Comparison of ENCODE assay signal across 24 cellular contexts in genomic region chr11:94742645-94743044, GRCh38. TPM values are rescaled to one million over a fixed set of nuclear protein-coding genes. Genes with fewer than 3 reads are reported as not detected.
DNase-seq lines count a peak whose midpoint lies in the region; ATAC-seq, FAIRE-seq and TF ChIP-seq lines count a peak whose summit lies in the region.
"Had no signal": no experiment of that assay in that cellular context is flagged by ENCODE, and none has a peak within 500 bp of the region (broad histone marks: within the 10 kb centered on the region; RNA-seq: fewer than 3 reads in every experiment).

No MANE protein-coding gene starts in this region.

- WGBS in gastroesophageal sphincter (ENCODE audit: low coverage in 1 of 2), 2 donors = 88 to 90% methylated on average over 1 of the region's 1 CpG
- WGBS in sigmoid colon, 2 donors = 91 to 92% methylated on average over 1 of the region's 1 CpG
- 89 to 95% (median 92%) methylated on average over 1 of the region's 1 CpG for WGBS in small intestine, 3 donors

- no peaks in the 10 kb centered on the region for H3K9me3 ChIP-seq in PC-9 (ENCODE audit: insufficient read depth, low read depth)
- H3K9me3 ChIP-seq in gastroesophageal sphincter = no peaks in the 10 kb centered on the region
- H3K9me3 ChIP-seq in sigmoid colon = no peaks in the 10 kb centered on the region
- no peaks in the 10 kb centered on the region for H3K9me3 ChIP-seq in small intestine (ENCODE audit: control insufficient read depth, low read depth)
- H3K9me3 ChIP-seq: BLaER1 treated with 17β-estradiol and CSF1 and Interleukin-3, amounts not matched to agents 10 nM and 100 nM had no signal

- TF ChIP-seq CTCF in PC-9 (conservative IDR thresholded peaks at IDR 0.05) = no peak; the same call in 1 of the 2 replicates
- TF ChIP-seq CTCF in brain (conservative IDR thresholded peaks at IDR 0.05) = no peak
- no peak for TF ChIP-seq CTCF in gastroesophageal sphincter (IDR thresholded peaks at IDR 0.05)
- TF ChIP-seq CTCF in sigmoid colon (IDR thresholded peaks at IDR 0.05) = no peak

- H3K4me1 ChIP-seq in PC-9 (replicated peaks; ENCODE audit: insufficient read depth) (peaks cover 85% of the 10 kb centered on the region), gastroesophageal sphincter (peaks cover 3 to 67% (median 7%) of the 10 kb centered on the region in 3 donors), sigmoid colon (peaks cover 0 to 37% (median 29%) of the 10 kb centered on the region in 4 donors), small intestine (ENCODE audit: control insufficient read depth in 2 of 2, insufficient read depth in 1 of 2, low read depth in 1 of 2, low read length in 1 of 2) (peaks cover 0 to 3% of the 10 kb centered on the region in 2 donors)

- H3K27ac ChIP-seq in PC-9 (peak overlapping the region; percentile 22), gastroesophageal sphincter (peak overlapping the region; percentile 14 to 87 (median 86)), sigmoid colon (peak overlapping the region in 3 of 4 donors; percentile 5 to 80 (median 29)), small intestine (ENCODE audit: low read depth in 1 of 2, low read length in 1 of 2) (no peak overlapping the region)
- H3K27ac ChIP-seq: BLaER1 treated with 17β-estradiol and CSF1 and Interleukin-3, amounts not matched to agents 10 nM and 100 nM had no signal

- peaks cover 27% of the 10 kb centered on the region for H3K4me1 Mint-ChIP-seq in brain

- peak overlapping the region; percentile 93; the same call in 1 of the 2 replicates for H3K4me3 ChIP-seq in PC-9
- no peak overlapping the region for H3K4me3 ChIP-seq in gastroesophageal sphincter
- no peak overlapping the region for H3K4me3 ChIP-seq in sigmoid colon
- H3K4me3 ChIP-seq in small intestine (ENCODE audit: low read depth in 1 of 2, low read length in 2 of 2) = no peak overlapping the region
- H3K4me3 ChIP-seq: BLaER1 treated with 17β-estradiol and CSF1 and Interleukin-3, amounts not matched to agents 10 nM and 100 nM had no signal

- CTCF ChIA-PET in PC-9 (lab: Charles Lee) = interaction anchor here (0.5 to 0.9 kb wide), 3 partner anchors 19 to 1004 kb away, joined by 3 read pairs; no protein-coding TSS in a partner anchor

- TF ChIP-seq EP300 in gastroesophageal sphincter (IDR thresholded peaks at IDR 0.05) = no peak
- TF ChIP-seq EP300 in sigmoid colon (IDR thresholded peaks at IDR 0.05) = no peak

- no peak overlapping the region for H2AFZ ChIP-seq in PC-9

- H3K4me2 ChIP-seq in PC-9 = peak overlapping the region; percentile 98
- H3K4me2 ChIP-seq: BLaER1 treated with 17β-estradiol and CSF1 and Interleukin-3, amounts not matched to agents 10 nM and 100 nM had no signal

- peak in 1 of 2 experiments; percentile 72 for DNase-seq in PC-9
- DNase-seq in sigmoid colon = no peak
- DNase-seq in mucosa of gallbladder (ENCODE audit: low spot score) = no peak
- DNase-seq in small intestine = no peak
- DNase-seq in AG20443 (ENCODE audit: low spot score) = no peak
- DNase-seq: AML-193; CD4-positive, alpha-beta memory T cell; COR-L47; DMS53; GOT3; HCEC 1CT; NCI-H1092; NCI-H1417 treated with DMSO at 0.1 percent for 48 hours; NCI-H1694 treated with DMSO at 0.1 percent for 48 hours; NCI-H2081; NCI-H2227 treated with DMSO at 0.1 percent for 48 hours; NCI-H526 treated with DMSO at 0.1 percent for 48 hours had no signal

- no peaks in the 10 kb centered on the region for H4K20me1 ChIP-seq in PC-9 (ENCODE audit: insufficient read depth)

- intact Hi-C loops in PC-9 (cut with micrococcal nuclease; ENCODE audit: unreplicated experiment) (no loop called here), sigmoid colon (cut with DNase I) (loop anchor here (5.0 kb wide), 3 partner anchors 105 to 155 kb away; no protein-coding TSS in a partner anchor)

- H3K36me3 Mint-ChIP-seq in brain = no peaks in the 10 kb centered on the region
- H3K36me3 Mint-ChIP-seq: CD4-positive, alpha-beta memory T cell; IgD-negative memory B cell had no signal

- POLR2A ChIA-PET in PC-9 (lab: Charles Lee; ENCODE audit: unreplicated experiment) = interaction anchor here (0.6 to 0.7 kb wide), 3 partner anchors 35 to 155 kb away, joined by 3 to 5 read pairs (median 4); no protein-coding TSS in a partner anchor

- no peak for TF ChIP-seq POLR2A in gastroesophageal sphincter (IDR thresholded peaks at IDR 0.05)
- TF ChIP-seq POLR2A in sigmoid colon (IDR thresholded peaks at IDR 0.05) = no peak

- H3K79me2 ChIP-seq in PC-9 (ENCODE audit: low read depth) = peaks cover 49% of the 10 kb centered on the region

- peak overlapping the region in 2 of 5 experiments; percentile 36 to 82 for H3K27ac Mint-ChIP-seq in brain
- H3K27ac Mint-ChIP-seq: CD4-positive, alpha-beta memory T cell; IgD-negative memory B cell had no signal

- H3K9me2 ChIP-seq in PC-9 (ENCODE audit: insufficient read depth) = no peaks in the 10 kb centered on the region

- ATAC-seq in gastroesophageal sphincter (no peak), GM21360 (IDR thresholded peaks at IDR 0.05; ENCODE audit: unreplicated experiment) (no peak)
- ATAC-seq: Right ventricle myocardium inferior had no signal

- BruUV-seq in PC-9 (replicated peaks; lab: Mats Ljungman, UMichigan) = no TSS peak

- no peaks in the 10 kb centered on the region for H3K27me3 ChIP-seq in PC-9 (ENCODE audit: insufficient read depth, low read depth)
- H3K27me3 ChIP-seq in gastroesophageal sphincter = no peaks in the 10 kb centered on the region
- no peaks in the 10 kb centered on the region for H3K27me3 ChIP-seq in sigmoid colon
- H3K27me3 ChIP-seq in small intestine (ENCODE audit: control insufficient read depth in 2 of 2, insufficient read depth in 2 of 2, low read length in 2 of 2) = peaks cover 0 to 11% of the 10 kb centered on the region in 2 donors

- FAIRE-seq in small intestine (lab: Jason Lieb, UNC) = no peak
- FAIRE-seq: A204.1 had no signal

- H3K36me3 ChIP-seq in PC-9 (ENCODE audit: low read depth) = no peaks in the 10 kb centered on the region
- H3K36me3 ChIP-seq in gastroesophageal sphincter = no peaks in the 10 kb centered on the region
- H3K36me3 ChIP-seq in sigmoid colon = no peaks in the 10 kb centered on the region
- no peaks in the 10 kb centered on the region for H3K36me3 ChIP-seq in small intestine (ENCODE audit: control insufficient read depth in 2 of 2, insufficient read depth in 2 of 2, low read length in 2 of 2)
- H3K36me3 ChIP-seq: BLaER1 treated with 17β-estradiol and CSF1 and Interleukin-3, amounts not matched to agents 10 nM and 100 nM had no signal

- no peaks in the 10 kb centered on the region for H3K9me3 Mint-ChIP-seq in brain
- H3K9me3 Mint-ChIP-seq: CD4-positive, alpha-beta memory T cell had no signal

- H3F3A ChIP-seq in PC-9 (ENCODE audit: insufficient read depth, low read depth) = peaks cover 49% of the 10 kb centered on the region

- peaks cover 5% of the 10 kb centered on the region for H3K27me3 Mint-ChIP-seq in brain

- peak overlapping the region in 4 of 5 experiments; percentile 56 to 96 (median 95) for H3K4me3 Mint-ChIP-seq in brain
- H3K4me3 Mint-ChIP-seq: IgD-negative memory B cell had no signal

RNA-seq across cellular contexts. Expression of gene AMOTL1, which starts 25.5 kb away (rescaled TPM):
- total RNA-seq in PC-9 (2021) (48.0 and 60.5 TPM in 2 replicates), gastroesophageal sphincter (100 to 1,000 TPM; 136 to 215 (median 176) TPM), sigmoid colon (100 to 1,000 TPM in 3 of 4 donors, 10 to 100 TPM in 1; 96.3 to 161 (median 115) TPM), mucosa of gallbladder (54.3 TPM)
- polyA plus RNA-seq in brain (ENCODE audit: insufficient read depth, low read depth, low replicate concordance) (65.6 TPM), sigmoid colon (1 to 10 TPM in 2 of 3 donors, under 1 TPM in 1; 0.69 to 7.9 (median 1.8) TPM), small intestine (1 to 10 TPM in 1 of 3 donors, under 1 TPM in 2; 0.81 to 6.6 (median 0.89) TPM)
- polyA plus RNA-seq: IgD-negative memory B cell had no signal

Comparison
In these comparisons a context has a peak if more than half of its experiments do, and no peak if none do; other contexts are left out.
1. H3K27ac ChIP-seq: peak in PC-9 (single experiment), gastroesophageal sphincter (4 of 4) and sigmoid colon (3 of 4); none in small intestine (0 of 2).